11 cellular contexts compared by ENCODE assay signal in the genomic region with DNA sequence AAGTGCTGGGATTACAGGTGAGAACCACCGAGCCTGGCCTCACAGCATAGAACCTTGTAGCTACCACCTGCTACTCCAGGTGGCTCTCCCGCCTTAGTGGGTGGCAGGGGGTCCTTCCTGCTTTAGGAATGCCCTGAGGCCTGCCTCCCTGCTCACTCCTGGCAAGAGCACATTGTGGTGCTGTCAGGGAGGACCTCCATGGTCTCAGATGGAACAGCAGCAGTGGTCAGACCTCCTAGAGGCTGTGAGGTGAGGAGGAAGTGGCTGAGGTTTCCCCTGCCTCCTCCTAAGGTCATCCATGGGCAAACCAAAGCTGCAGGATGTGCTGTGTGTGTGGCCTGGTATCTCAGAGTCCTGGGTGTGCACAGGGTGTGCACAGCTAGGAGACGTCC. TPM values are rescaled to one million over a fixed set of nuclear protein-coding genes. Genes with fewer than 3 reads are reported as not detected.
DNase-seq lines count a peak whose midpoint lies in the region; ATAC-seq and TF ChIP-seq lines count a peak whose summit lies in the region.
"Had no signal": no experiment of that assay in that cellular context is flagged by ENCODE, and none has a peak within 500 bp of the region (broad histone marks: within the 10 kb centered on the region; RNA-seq: fewer than 3 reads in every experiment).

No MANE protein-coding gene starts in this region.

- CTCF ChIA-PET in WTC11 (lab: Charles Lee): interaction anchor here (0.8 to 5.1 kb wide), 12 partner anchors 10 to 284 kb away, joined by 3 to 58 read pairs (median 4); a partner anchor contains a TSS

- POLR2A ChIA-PET in WTC11 (lab: Charles Lee): interaction anchor here (0.6 to 2.0 kb wide), 13 partner anchors 10 to 387 kb away, joined by 3 to 11 read pairs (median 4); a partner anchor contains a TSS

- H3K9me3 ChIP-seq in iPS-20b (ENCODE audit: insufficient read depth, low read depth, low read length) (no peaks in the 10 kb centered on the region), skeletal muscle tissue (ENCODE audit: control insufficient read depth in 3 of 3, low read length in 3 of 3) (no peaks in the 10 kb centered on the region)

- H3K27ac ChIP-seq in iPS-20b (ENCODE audit: low read length) (peak overlapping the region; percentile 95), skeletal muscle tissue (ENCODE audit: low read depth, low read length) (peak overlapping the region; percentile 51)

- H3K27me3 Mint-ChIP-seq in HFFc6 (ENCODE audit: insufficient read depth): no peaks in the 10 kb centered on the region; the same call in 1 of the 2 replicates
- peaks cover 2% of the 10 kb centered on the region; the same call in 1 of the 2 replicates for H3K27me3 Mint-ChIP-seq in WTC11 (ENCODE audit: low read depth)
- H3K27me3 Mint-ChIP-seq in glutamatergic neuron (ENCODE audit: unreplicated experiment): peaks cover 25% of the 10 kb centered on the region

- TF ChIP-seq CTCF in HFFc6 (IDR thresholded peaks at IDR 0.05): no peak
- TF ChIP-seq CTCF in WTC11 (IDR thresholded peaks at IDR 0.05): no peak
- no peak for TF ChIP-seq CTCF in glutamatergic neuron (IDR thresholded peaks at IDR 0.05; ENCODE audit: partially characterized antibody, unreplicated experiment)

- H3K4me1 Mint-ChIP-seq in HFFc6 (ENCODE audit: low read depth) (peaks cover 54% of the 10 kb centered on the region), WTC11 (peaks cover 88% of the 10 kb centered on the region), glutamatergic neuron (ENCODE audit: low read depth, unreplicated experiment) (peaks cover 10% of the 10 kb centered on the region)

- H3K36me3 Mint-ChIP-seq in HFFc6 (ENCODE audit: low read depth): no peaks in the 10 kb centered on the region
- H3K36me3 Mint-ChIP-seq in WTC11: no peaks in the 10 kb centered on the region
- H3K36me3 Mint-ChIP-seq in glutamatergic neuron (ENCODE audit: unreplicated experiment): no peaks in the 10 kb centered on the region
- H3K36me3 Mint-ChIP-seq: naive B cell had no signal

- H3K9ac ChIP-seq in iPS-20b (ENCODE audit: low read depth, low read length) (peak overlapping the region; percentile 56; the same call in 1 of the 2 replicates), skeletal muscle tissue (ENCODE audit: low read depth in 1 of 3, low read length in 3 of 3) (peak overlapping the region in 1 of 3 donors; percentile 57)

- H3K27ac Mint-ChIP-seq in HFFc6 (peak overlapping the region; percentile 48), WTC11 (peak overlapping the region; percentile 100), glutamatergic neuron (ENCODE audit: unreplicated experiment) (no peak overlapping the region)
- H3K27ac Mint-ChIP-seq: activated T-helper 1 cell treated with anti-CD3 and anti-CD28 coated beads, Interleukin-12 subunit alpha, Interleukin-12 subunit beta, Interleukin-2, Interleukin-4 antibody, amounts not matched to agents 30 ng/mL and 10 ng/mL and 1 ng/mL, durations not matched to agents 14 hours and 24 hours and 36 hours; naive B cell had no signal

- no peak for DNase-seq in HFFc6
- DNase-seq in WTC11 (ENCODE audit: low spot score): no peak
- DNase-seq in NCI-H1930 (lab: John Stamatoyannopoulos, UW): no peak
- DNase-seq in retina: no peak
- no peak for DNase-seq in glutamatergic neuron
- DNase-seq: DND-41, naive B cell had no signal

- H3K4me1 ChIP-seq in iPS-20b (ENCODE audit: insufficient read depth, low read length) (peaks cover 66% of the 10 kb centered on the region), skeletal muscle tissue (ENCODE audit: control insufficient read depth in 3 of 3, insufficient read depth in 3 of 3, low read length in 3 of 3) (peaks cover 50 to 79% (median 68%) of the 10 kb centered on the region in 3 donors)

- H3K9me3 Mint-ChIP-seq in HFFc6 (no peaks in the 10 kb centered on the region), WTC11 (no peaks in the 10 kb centered on the region), glutamatergic neuron (ENCODE audit: unreplicated experiment) (peaks cover 7% of the 10 kb centered on the region)
- H3K9me3 Mint-ChIP-seq: activated T-helper 1 cell treated with anti-CD3 and anti-CD28 coated beads, Interleukin-12 subunit alpha, Interleukin-12 subunit beta, Interleukin-2, Interleukin-4 antibody, amounts not matched to agents 30 ng/mL and 10 ng/mL and 1 ng/mL, durations not matched to agents 14 hours and 24 hours and 36 hours had no signal

- 0 out of 2 replicates have a peak, but pooled peaks have one; percentile 0 for ATAC-seq in WTC11
- ATAC-seq in HG03457 (IDR thresholded peaks at IDR 0.05; ENCODE audit: unreplicated experiment): no peak

- H3K36me3 ChIP-seq in iPS-20b (ENCODE audit: insufficient read depth, low read depth, low read length): peaks cover 11% of the 10 kb centered on the region
- H3K36me3 ChIP-seq in skeletal muscle tissue (ENCODE audit: control insufficient read depth in 3 of 3, insufficient read depth in 3 of 3, low read length in 3 of 3): no peaks in the 10 kb centered on the region

- H3K27me3 ChIP-seq in iPS-20b (ENCODE audit: insufficient read depth, low read length) (peaks cover 7% of the 10 kb centered on the region; the same call in 1 of the 2 replicates), skeletal muscle tissue (ENCODE audit: control insufficient read depth in 3 of 3, insufficient read depth in 3 of 3, low read length in 3 of 3) (peaks cover 0 to 7% (median 3%) of the 10 kb centered on the region in 3 donors)

- H3K4me3 ChIP-seq in iPS-20b (ENCODE audit: low read length) (peak overlapping the region; percentile 54; the same call in 1 of the 2 replicates), skeletal muscle tissue (ENCODE audit: low read length in 3 of 3) (peak overlapping the region in 2 of 3 donors; percentile 10 to 29)

- H3K4me3 Mint-ChIP-seq in HFFc6 (peak overlapping the region; percentile 58; the same call in 1 of the 2 replicates), WTC11 (peak overlapping the region; percentile 49), glutamatergic neuron (ENCODE audit: unreplicated experiment) (no peak overlapping the region)
- H3K4me3 Mint-ChIP-seq: activated T-helper 1 cell treated with anti-CD3 and anti-CD28 coated beads, Interleukin-12 subunit alpha, Interleukin-12 subunit beta, Interleukin-2, Interleukin-4 antibody, amounts not matched to agents 30 ng/mL and 10 ng/mL and 1 ng/mL, durations not matched to agents 14 hours and 24 hours and 36 hours; naive B cell had no signal

TF ChIP-seq in WTC11, 78 proteins besides CTCF, POLR2A, EP300 and RAD21 (continues in another document):
- TF ChIP-seq, protein P1, sequence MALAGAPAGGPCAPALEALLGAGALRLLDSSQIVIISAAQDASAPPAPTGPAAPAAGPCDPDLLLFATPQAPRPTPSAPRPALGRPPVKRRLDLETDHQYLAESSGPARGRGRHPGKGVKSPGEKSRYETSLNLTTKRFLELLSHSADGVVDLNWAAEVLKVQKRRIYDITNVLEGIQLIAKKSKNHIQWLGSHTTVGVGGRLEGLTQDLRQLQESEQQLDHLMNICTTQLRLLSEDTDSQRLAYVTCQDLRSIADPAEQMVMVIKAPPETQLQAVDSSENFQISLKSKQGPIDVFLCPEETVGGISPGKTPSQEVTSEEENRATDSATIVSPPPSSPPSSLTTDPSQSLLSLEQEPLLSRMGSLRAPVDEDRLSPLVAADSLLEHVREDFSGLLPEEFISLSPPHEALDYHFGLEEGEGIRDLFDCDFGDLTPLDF (CRISPR knock-in tag; IDR thresholded peaks at IDR 0.05): no peak
- peak; percentile 54; the same call in 1 of the 2 replicates for TF ChIP-seq ZNF263 (CRISPR knock-in tag; IDR thresholded peaks at IDR 0.05; ENCODE audit: low read depth)
- TF ChIP-seq, protein P2, sequence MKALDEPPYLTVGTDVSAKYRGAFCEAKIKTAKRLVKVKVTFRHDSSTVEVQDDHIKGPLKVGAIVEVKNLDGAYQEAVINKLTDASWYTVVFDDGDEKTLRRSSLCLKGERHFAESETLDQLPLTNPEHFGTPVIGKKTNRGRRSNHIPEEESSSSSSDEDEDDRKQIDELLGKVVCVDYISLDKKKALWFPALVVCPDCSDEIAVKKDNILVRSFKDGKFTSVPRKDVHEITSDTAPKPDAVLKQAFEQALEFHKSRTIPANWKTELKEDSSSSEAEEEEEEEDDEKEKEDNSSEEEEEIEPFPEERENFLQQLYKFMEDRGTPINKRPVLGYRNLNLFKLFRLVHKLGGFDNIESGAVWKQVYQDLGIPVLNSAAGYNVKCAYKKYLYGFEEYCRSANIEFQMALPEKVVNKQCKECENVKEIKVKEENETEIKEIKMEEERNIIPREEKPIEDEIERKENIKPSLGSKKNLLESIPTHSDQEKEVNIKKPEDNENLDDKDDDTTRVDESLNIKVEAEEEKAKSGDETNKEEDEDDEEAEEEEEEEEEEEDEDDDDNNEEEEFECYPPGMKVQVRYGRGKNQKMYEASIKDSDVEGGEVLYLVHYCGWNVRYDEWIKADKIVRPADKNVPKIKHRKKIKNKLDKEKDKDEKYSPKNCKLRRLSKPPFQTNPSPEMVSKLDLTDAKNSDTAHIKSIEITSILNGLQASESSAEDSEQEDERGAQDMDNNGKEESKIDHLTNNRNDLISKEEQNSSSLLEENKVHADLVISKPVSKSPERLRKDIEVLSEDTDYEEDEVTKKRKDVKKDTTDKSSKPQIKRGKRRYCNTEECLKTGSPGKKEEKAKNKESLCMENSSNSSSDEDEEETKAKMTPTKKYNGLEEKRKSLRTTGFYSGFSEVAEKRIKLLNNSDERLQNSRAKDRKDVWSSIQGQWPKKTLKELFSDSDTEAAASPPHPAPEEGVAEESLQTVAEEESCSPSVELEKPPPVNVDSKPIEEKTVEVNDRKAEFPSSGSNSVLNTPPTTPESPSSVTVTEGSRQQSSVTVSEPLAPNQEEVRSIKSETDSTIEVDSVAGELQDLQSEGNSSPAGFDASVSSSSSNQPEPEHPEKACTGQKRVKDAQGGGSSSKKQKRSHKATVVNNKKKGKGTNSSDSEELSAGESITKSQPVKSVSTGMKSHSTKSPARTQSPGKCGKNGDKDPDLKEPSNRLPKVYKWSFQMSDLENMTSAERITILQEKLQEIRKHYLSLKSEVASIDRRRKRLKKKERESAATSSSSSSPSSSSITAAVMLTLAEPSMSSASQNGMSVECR (CRISPR knock-in tag; IDR thresholded peaks at IDR 0.05; ENCODE audit: borderline replicate concordance): 0 out of 2 replicates have a peak, but pooled peaks have one; percentile 5

RNA-seq across cellular contexts. Expression of a gene that starts 6.7 kb away (rescaled TPM):
- total RNA-seq in HFFc6 (2021; fragmentation: NEBNext Ultra II Directional; extraction: Animal tissue kit (Norgen Biotek cat#: 25700)): 10 to 100 TPM in 5 of 6 experiments, 1 to 10 TPM in 1; 9.9 to 13.5 (median 11.1) TPM
- 139 to 171 TPM (median 148 TPM) in 3 replicates for total RNA-seq in WTC11 (2021)
- 4.7 TPM for total RNA-seq in skeletal muscle tissue
- total RNA-seq in glutamatergic neuron (ENCODE audit: unreplicated experiment): 2.2 TPM
